Comparison of ENCODE assay signal across 17 cellular contexts in genomic region chr2:118807668-118808428, GRCh38. TPM values are rescaled to one million over a fixed set of nuclear protein-coding genes. Genes with fewer than 3 reads are reported as not detected.
DNase-seq lines count a peak whose midpoint lies in the region; ATAC-seq and TF ChIP-seq lines count a peak whose summit lies in the region.
"Had no signal": no experiment of that assay in that cellular context is flagged by ENCODE, and none has a peak within 500 bp of the region (broad histone marks: within the 10 kb centered on the region; RNA-seq: fewer than 3 reads in every experiment).

No MANE protein-coding gene starts in this region.

- H3K27ac ChIP-seq in hepatocyte, result no peak overlapping the region
- H3K27ac ChIP-seq: brain microvascular endothelial cell, HL-60, testis, VCaP had no signal

- ATAC-seq in HG02981 (IDR thresholded peaks at IDR 0.05; ENCODE audit: unreplicated experiment), result no peak
- ATAC-seq: Right ventricle myocardium inferior had no signal

- TF ChIP-seq CTCF in hepatocyte (IDR thresholded peaks at IDR 0.05; ENCODE audit: poor library complexity), result no peak

- H3K4me3 ChIP-seq in H7 (ENCODE audit: insufficient read depth, low read depth, low read length) (peak overlapping the region; percentile 27; the same call in 1 of the 2 replicates), hepatocyte (no peak overlapping the region)

- H3K79me2 ChIP-seq in hepatocyte, result no peaks in the 10 kb centered on the region

- 59% methylated on average over 13 of the region's 13 CpGs for WGBS in hepatocyte (ENCODE audit: low lambda C conversion rate, missing lambda C conversion rate)

- peak; percentile 79 for DNase-seq in H7
- DNase-seq in NCI-H748 treated with DMSO at 0.1 percent for 48 hours (lab: John Stamatoyannopoulos, UW), result peak; percentile 2
- no peak for DNase-seq in hepatocyte (ENCODE audit: low spot score)
- DNase-seq in pons (ENCODE audit: low spot score), result peak; percentile 2
- DNase-seq in stimulated activated CD4-positive, alpha-beta T cell treated with anti-CD3 and anti-CD28 coated beads, Interleukin-4, amount 100 ng/mL, for 24 hours, result no peak
- DNase-seq in SKM-1 (lab: John Stamatoyannopoulos, UW; ENCODE audit: unreplicated experiment), result no peak
- DNase-seq: activated T-cell treated with anti-CD3 and anti-CD28 coated beads for 4 hours, brain microvascular endothelial cell, hippocampal formation, MM.1S, testis had no signal

- H3K27me3 ChIP-seq in H7 (ENCODE audit: control insufficient read depth, insufficient read depth, low read length), result no peaks in the 10 kb centered on the region; the same call in 1 of the 2 replicates
- H3K27me3 ChIP-seq in hepatocyte, result peaks cover 47% of the 10 kb centered on the region
- H3K27me3 ChIP-seq: testis had no signal

- no peaks in the 10 kb centered on the region for H3K9me3 ChIP-seq in hepatocyte (ENCODE audit: low read depth)
- H3K9me3 ChIP-seq: testis had no signal

- no peaks in the 10 kb centered on the region for H3K9me2 ChIP-seq in hepatocyte (replicated peaks; ENCODE audit: insufficient read depth)

- no peak overlapping the region for H2AFZ ChIP-seq in hepatocyte

- H3K36me3 ChIP-seq in H7 (replicated peaks; ENCODE audit: control insufficient read depth, insufficient read depth, low read length), result no peaks in the 10 kb centered on the region
- no peaks in the 10 kb centered on the region for H3K36me3 ChIP-seq in hepatocyte (replicated peaks; ENCODE audit: insufficient read depth, low read depth)
- H3K36me3 ChIP-seq: brain microvascular endothelial cell had no signal

- peak overlapping the region; percentile 57 for H3K4me2 ChIP-seq in hepatocyte

- no peaks in the 10 kb centered on the region for H4K20me1 ChIP-seq in hepatocyte (ENCODE audit: insufficient read depth, poor library complexity, severe bottlenecking)

- peaks cover 3% of the 10 kb centered on the region for H3K4me1 ChIP-seq in hepatocyte (ENCODE audit: insufficient read depth)
- H3K4me1 ChIP-seq: testis had no signal

RNA-seq across cellular contexts. Expression of gene EN1, which starts 39.6 kb away (rescaled TPM):
- total RNA-seq in H7 (2014; rRNA removed; shearing (Covaris generic)), result not detected in 2 replicates
- total RNA-seq in hepatocyte, result 0.24 and 0.43 TPM in 2 replicates
- 0.38 and 1.3 TPM in 2 replicates for polyA plus RNA-seq in hepatocyte
- total RNA-seq: mononuclear cell, NCI-H460, Right ventricle myocardium inferior had no signal

Comparison
In these comparisons a context has a peak if more than half of its experiments do, and no peak if none do; other contexts are left out.
1. DNase-seq: peak in H7 (single experiment), NCI-H748 treated with DMSO at 0.1 percent for 48 hours (single experiment) and pons (single experiment); none in hepatocyte (single experiment), stimulated activated CD4-positive, alpha-beta T cell treated with anti-CD3 and anti-CD28 coated beads, Interleukin-4, amount 100 ng/mL, for 24 hours (single experiment) and SKM-1 (single experiment).